Comparison of ENCODE assay signal across 13 cellular contexts in the genomic region with DNA sequence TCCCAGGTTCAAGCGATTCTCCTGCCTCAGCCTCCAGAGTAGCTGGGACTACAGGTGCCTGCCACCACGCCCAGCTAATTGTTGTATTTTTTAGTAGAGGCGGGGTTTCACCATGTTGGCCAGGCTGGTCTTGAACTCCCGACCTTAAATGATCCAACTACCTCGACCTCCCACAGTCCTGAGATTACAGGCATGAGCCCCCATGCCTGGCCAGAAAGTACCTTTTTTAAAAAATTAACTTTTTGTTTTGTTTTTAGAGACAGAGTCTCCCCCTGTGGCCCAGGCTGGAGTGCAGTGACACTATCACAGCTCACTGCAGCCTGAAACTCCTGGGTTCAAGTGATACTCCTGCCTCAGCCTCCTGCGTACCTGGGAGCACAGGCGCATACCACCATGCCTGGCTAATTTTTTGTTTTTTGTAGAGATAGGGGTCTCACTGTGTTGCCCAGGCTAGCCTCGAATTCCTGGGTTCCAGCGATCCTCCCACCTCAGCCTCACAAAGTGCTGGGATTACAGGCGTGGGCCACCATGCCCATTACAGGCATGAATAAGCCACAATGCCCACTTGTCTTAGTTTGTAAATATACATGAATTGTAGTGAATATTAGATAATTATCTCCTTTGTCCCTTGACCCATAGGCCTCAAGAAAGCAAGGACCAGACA.
"Had no signal": no experiment of that assay in that cellular context is flagged by ENCODE, and none has a peak within 500 bp of the region (broad histone marks: within the 10 kb centered on the region; RNA-seq: fewer than 3 reads in every experiment).

No MANE protein-coding gene starts in this region.

- H3K27me3 ChIP-seq: heart left ventricle, ovary, sigmoid colon, tibial nerve had no signal

- H3K4me3 ChIP-seq: heart left ventricle, ovary, sigmoid colon, tibial nerve had no signal

- H3K4me1 ChIP-seq: heart left ventricle, sigmoid colon, tibial nerve had no signal

- H3K9me3 ChIP-seq: heart left ventricle, ovary, sigmoid colon, tibial nerve had no signal

- H3K36me3 ChIP-seq: heart left ventricle, ovary, sigmoid colon, tibial nerve had no signal

- H3K27ac ChIP-seq: heart left ventricle, ovary, sigmoid colon, tibial nerve had no signal

- ATAC-seq: activated naive CD8-positive, alpha-beta T cell treated with anti-CD3 and anti-CD28 coated beads, Interleukin-2, amount 50 U/mL, for 24 hours; heart left ventricle had no signal

- DNase-seq: activated CD4-positive, alpha-beta T cell treated with anti-CD3 and anti-CD28 coated beads, Interleukin-2, amount 50 U/mL, for 1 hour; activated naive CD4-positive, alpha-beta T cell treated with Interleukin-2 at 50 U/mL for 16 hours; activated naive CD8-positive, alpha-beta T cell treated with anti-CD3 and anti-CD28 coated beads, Interleukin-2, amount 50 U/mL, for 24 hours; aorta; cerebellar nuclear complex; effector CD8-positive, alpha-beta T cell; heart left ventricle; immature natural killer cell; ovary; sigmoid colon; stimulated activated CD4-positive, alpha-beta T cell treated with anti-CD3 and anti-CD28 coated beads, Interleukin-1b, Interleukin-23, amount 100 ng/mL, for 48 hours; stimulated activated naive CD4-positive, alpha-beta T cell had no signal
